ENCODE assay signal across 20 cellular contexts in genomic region chr16:81455720-81456494, GRCh38. TPM values are rescaled to one million over a fixed set of nuclear protein-coding genes. Genes with fewer than 3 reads are reported as not detected.
A peak's percentile ranks its signal among the peaks of the same experiment; 100 is the strongest.
DNase-seq lines count a peak whose midpoint lies in the region; ATAC-seq and TF ChIP-seq lines count a peak whose summit lies in the region.
"Had no signal": no experiment of that assay in that cellular context is flagged by ENCODE, and none has a peak within 500 bp of the region (broad histone marks: within the 10 kb centered on the region; RNA-seq: fewer than 3 reads in every experiment).

No MANE protein-coding gene starts in this region.

- H3K79me2 ChIP-seq in Karpas-422 (ENCODE audit: low read length) = no peaks in the 10 kb centered on the region

- H3K9me3 ChIP-seq in adrenal gland (replicated peaks in 1 of 3) (no peaks in the 10 kb centered on the region), mucosa of rectum (ENCODE audit: control insufficient read depth in 2 of 2, low read length in 2 of 2) (no peaks in the 10 kb centered on the region), Karpas-422 (ENCODE audit: low read length) (no peaks in the 10 kb centered on the region)
- H3K9me3 ChIP-seq: SJCRH30 had no signal

- H3K4me1 Mint-ChIP-seq in activated naive CD8-positive, alpha-beta T cell treated with anti-CD3 and anti-CD28 coated beads, Interleukin-2, amount 10 ng/mL, durations not matched to agents 7 days and 5 days = peaks cover 48% of the 10 kb centered on the region
- peaks cover 45% of the 10 kb centered on the region for H3K4me1 Mint-ChIP-seq in activated naive CD8-positive, alpha-beta T cell treated with anti-CD3 and anti-CD28 coated beads for 36 hours

- TF ChIP-seq CTCF in adrenal gland (IDR thresholded peaks at IDR 0.05) = no peak

- H3K27me3 Mint-ChIP-seq in activated naive CD8-positive, alpha-beta T cell treated with anti-CD3 and anti-CD28 coated beads, Interleukin-2, amount 10 ng/mL, durations not matched to agents 7 days and 5 days = no peaks in the 10 kb centered on the region
- no peaks in the 10 kb centered on the region for H3K27me3 Mint-ChIP-seq in activated naive CD8-positive, alpha-beta T cell treated with anti-CD3 and anti-CD28 coated beads for 36 hours
- H3K27me3 Mint-ChIP-seq: effector memory CD8-positive, alpha-beta T cell; stimulated activated memory B cell treated with anti-CD40 and anti-IgM and Interleukin-4, amounts not matched to agents 10 μg/mL and 1 μg/mL and 100 μg/mL, for 72 hours had no signal

- H3K36me3 ChIP-seq in adrenal gland (replicated peaks in 1 of 2) (no peaks in the 10 kb centered on the region), mucosa of rectum (ENCODE audit: control insufficient read depth in 2 of 2, insufficient read depth in 2 of 2, low read length in 2 of 2) (peaks cover 4 to 6% of the 10 kb centered on the region in 2 donors), Karpas-422 (ENCODE audit: insufficient read depth, low read length) (no peaks in the 10 kb centered on the region)
- H3K36me3 ChIP-seq: SJCRH30 had no signal

- POLR2A ChIA-PET in activated naive CD8-positive, alpha-beta T cell treated with anti-CD3 and anti-CD28 coated beads, Interleukin-2, amount 10 ng/mL, durations not matched to agents 7 days and 5 days (lab: Charles Lee) = interaction anchor here (1.4 kb wide), 1 partner anchor 38 kb away, joined by 4 read pairs; no protein-coding TSS in a partner anchor

- H3K9me3 Mint-ChIP-seq in activated naive CD8-positive, alpha-beta T cell treated with anti-CD3 and anti-CD28 coated beads, Interleukin-2, amount 10 ng/mL, durations not matched to agents 7 days and 5 days = no peaks in the 10 kb centered on the region
- peaks cover 6% of the 10 kb centered on the region for H3K9me3 Mint-ChIP-seq in activated naive CD8-positive, alpha-beta T cell treated with anti-CD3 and anti-CD28 coated beads for 36 hours
- H3K9me3 Mint-ChIP-seq: effector memory CD8-positive, alpha-beta T cell had no signal

- no peak overlapping the region for H3K4me3 Mint-ChIP-seq in activated naive CD8-positive, alpha-beta T cell treated with anti-CD3 and anti-CD28 coated beads, Interleukin-2, amount 10 ng/mL, durations not matched to agents 7 days and 5 days
- no peak overlapping the region for H3K4me3 Mint-ChIP-seq in activated naive CD8-positive, alpha-beta T cell treated with anti-CD3 and anti-CD28 coated beads for 36 hours
- H3K4me3 Mint-ChIP-seq: effector memory CD8-positive, alpha-beta T cell; stimulated activated memory B cell treated with anti-CD40 and anti-IgM and Interleukin-4, amounts not matched to agents 10 μg/mL and 1 μg/mL and 100 μg/mL, for 72 hours had no signal

- 56 to 73% (median 60%) methylated on average over 13 to 17 of the region's 17 CpGs for WGBS in adrenal gland, 4 donors

- peak overlapping the region; percentile 13 for H3K27ac Mint-ChIP-seq in activated naive CD8-positive, alpha-beta T cell treated with anti-CD3 and anti-CD28 coated beads, Interleukin-2, amount 10 ng/mL, durations not matched to agents 7 days and 5 days
- no peak overlapping the region for H3K27ac Mint-ChIP-seq in activated naive CD8-positive, alpha-beta T cell treated with anti-CD3 and anti-CD28 coated beads for 36 hours

- H3K4me3 ChIP-seq in adrenal gland = no peak overlapping the region
- no peak overlapping the region for H3K4me3 ChIP-seq in mucosa of rectum (ENCODE audit: low read length in 2 of 2)
- no peak overlapping the region for H3K4me3 ChIP-seq in Karpas-422 (ENCODE audit: low read length)
- H3K4me3 ChIP-seq: SJCRH30 had no signal

- H3K27me3 ChIP-seq in adrenal gland (no peaks in the 10 kb centered on the region), mucosa of rectum (ENCODE audit: control insufficient read depth in 2 of 2, insufficient read depth in 2 of 2, low read length in 2 of 2) (no peaks in the 10 kb centered on the region), Karpas-422 (ENCODE audit: low read length) (no peaks in the 10 kb centered on the region)
- H3K27me3 ChIP-seq: SJCRH30 had no signal

- no peak for ATAC-seq in activated naive CD8-positive, alpha-beta T cell treated with anti-CD3 and anti-CD28 coated beads, Interleukin-2, amount 10 ng/mL, durations not matched to agents 7 days and 5 days (ENCODE audit: low read depth)
- ATAC-seq in sciatic nerve = no peak
- ATAC-seq: effector memory CD8-positive, alpha-beta T cell; stimulated activated memory B cell treated with anti-CD40 and anti-IgM and Interleukin-4, amounts not matched to agents 10 μg/mL and 1 μg/mL and 100 μg/mL, for 72 hours had no signal

- no peak overlapping the region for H2AFZ ChIP-seq in Karpas-422 (ENCODE audit: low read length)

- no peak overlapping the region for H3K4me2 ChIP-seq in Karpas-422 (ENCODE audit: low read depth, low read length, poor library complexity, severe bottlenecking)
- H3K4me2 ChIP-seq: KMS-11 had no signal

- H4K20me1 ChIP-seq in Karpas-422 (ENCODE audit: insufficient read depth, low read depth, low read length) = peaks cover 44% of the 10 kb centered on the region; the same call in 1 of the 2 replicates

- H3K36me3 Mint-ChIP-seq in activated naive CD8-positive, alpha-beta T cell treated with anti-CD3 and anti-CD28 coated beads, Interleukin-2, amount 10 ng/mL, durations not matched to agents 7 days and 5 days = peaks cover 38% of the 10 kb centered on the region
- H3K36me3 Mint-ChIP-seq in activated naive CD8-positive, alpha-beta T cell treated with anti-CD3 and anti-CD28 coated beads for 36 hours = peaks cover 28% of the 10 kb centered on the region

- H3K27ac ChIP-seq in adrenal gland (peak overlapping the region in 3 of 5 donors; percentile 59 to 79 (median 70)), mucosa of rectum (ENCODE audit: low read depth in 2 of 2, low read length in 2 of 2) (peak overlapping the region; percentile 79 to 88), Karpas-422 (ENCODE audit: low read length) (no peak overlapping the region)
- H3K27ac ChIP-seq: KMS-11, SJCRH30 had no signal

- no peaks in the 10 kb centered on the region for H3K9me2 ChIP-seq in Karpas-422 (replicated peaks; ENCODE audit: insufficient read depth, low read length)

- no peak for TF ChIP-seq POLR2A in adrenal gland (IDR thresholded peaks at IDR 0.05)

- no peak for DNase-seq in activated naive CD8-positive, alpha-beta T cell treated with anti-CD3 and anti-CD28 coated beads, Interleukin-2, amount 10 ng/mL, durations not matched to agents 7 days and 5 days
- no peak for DNase-seq in activated naive CD8-positive, alpha-beta T cell treated with anti-CD3 and anti-CD28 coated beads for 36 hours
- DNase-seq in adrenal gland = peak in 1 of 7 donors; percentile 39
- DNase-seq in midbrain (lab: John Stamatoyannopoulos, UW) = no peak
- no peak for DNase-seq in activated gamma-delta T cell (lab: John Stamatoyannopoulos, UW)
- no peak for DNase-seq in Karpas-422
- DNase-seq in sciatic nerve (ENCODE audit: low spot score) = no peak
- DNase-seq: activated naive CD4-positive, alpha-beta T cell; cerebellar nuclear complex; effector memory CD8-positive, alpha-beta T cell; HCEC 1CT; mammary epithelial cell; NCI-H1105 treated with DMSO at 0.1 percent for 48 hours; NCI-H69; OCI-M1; SJCRH30; T-helper 2 cell had no signal

- H3K9ac ChIP-seq in mucosa of rectum (ENCODE audit: low read depth in 1 of 2, low read length in 2 of 2) (peak overlapping the region; percentile 38 to 44), Karpas-422 (ENCODE audit: low read length) (no peak overlapping the region)
- H3K9ac ChIP-seq: KMS-11 had no signal

- intact Hi-C loops in adrenal gland (cut with DNase I) (no loop called here), sciatic nerve (cut with DNase I) (no loop called here)

- H3K4me1 ChIP-seq in adrenal gland (replicated peaks in 1 of 2) (peaks cover 49 to 75% of the 10 kb centered on the region in 2 donors), mucosa of rectum (ENCODE audit: control insufficient read depth in 2 of 2, insufficient read depth in 2 of 2, low read length in 2 of 2) (peaks cover 65 to 77% of the 10 kb centered on the region in 2 donors), Karpas-422 (ENCODE audit: low read length) (no peaks in the 10 kb centered on the region)
- H3K4me1 ChIP-seq: SJCRH30 had no signal

RNA-seq across cellular contexts. Expression of gene CMIP, which starts 11.3 kb away (rescaled TPM):
- 10 to 100 TPM; 65.4 to 76.7 TPM for total RNA-seq in activated naive CD8-positive, alpha-beta T cell treated with anti-CD3 and anti-CD28 coated beads, Interleukin-2, amount 10 ng/mL, durations not matched to agents 7 days and 5 days
- 10 to 100 TPM; 28.1 to 29.7 TPM for total RNA-seq in activated naive CD8-positive, alpha-beta T cell treated with anti-CD3 and anti-CD28 coated beads for 36 hours
- total RNA-seq in adrenal gland (10 to 100 TPM; 34.3 to 87.9 (median 54.9) TPM), sciatic nerve (72.7 TPM)
- polyA plus RNA-seq in adrenal gland = 10 to 100 TPM; 10.9 to 49.0 (median 17.4) TPM
- total RNA-seq in Karpas-422 (2014; rRNA removed; shearing (Covaris generic); ENCODE audit: low replicate concordance) = 5.0 and 12.7 TPM in 2 replicates
